In the genomic region with DNA sequence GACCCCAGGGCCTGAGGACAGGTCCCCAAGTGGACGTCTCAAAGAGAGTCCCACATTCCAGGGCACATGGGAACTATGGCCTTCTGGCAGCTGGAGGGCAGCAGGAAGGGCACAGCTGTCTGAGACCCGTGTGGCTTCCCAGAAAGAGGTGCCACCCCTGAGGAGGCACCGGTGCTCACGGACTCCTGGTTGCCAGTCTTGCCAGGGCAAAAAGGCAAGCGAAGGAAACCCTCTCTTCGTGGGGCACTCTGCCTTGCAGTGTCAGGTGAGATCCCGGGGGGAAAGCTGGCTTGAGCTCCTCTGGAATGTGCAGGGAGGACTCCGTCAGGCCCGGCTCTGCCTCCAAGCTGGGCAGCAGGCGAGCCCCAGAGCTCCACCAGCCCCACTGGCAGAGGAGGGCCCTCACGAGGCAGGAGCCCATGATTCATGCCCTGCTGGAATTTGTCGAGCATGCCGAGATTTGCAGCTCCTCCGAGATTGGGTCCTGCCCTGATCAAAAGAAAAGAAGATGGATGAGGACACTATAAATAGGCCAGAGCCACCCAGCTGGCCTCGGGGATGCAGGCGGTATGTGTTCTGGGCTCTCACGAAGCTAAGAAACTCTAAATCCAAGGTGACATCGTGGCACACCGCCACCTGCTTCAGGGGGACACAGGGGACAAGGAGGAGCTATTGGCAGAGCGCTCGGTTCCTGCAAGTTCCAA, we compare ENCODE assay signal across 1 cellular context.
TF ChIP-seq lines count a peak whose summit lies in the region.

No MANE protein-coding gene starts in this region.

TF ChIP-seq in HCT116, 20 proteins besides CTCF, POLR2A, EP300 and RAD21 (continued from another document):
- TF ChIP-seq, protein P1, sequence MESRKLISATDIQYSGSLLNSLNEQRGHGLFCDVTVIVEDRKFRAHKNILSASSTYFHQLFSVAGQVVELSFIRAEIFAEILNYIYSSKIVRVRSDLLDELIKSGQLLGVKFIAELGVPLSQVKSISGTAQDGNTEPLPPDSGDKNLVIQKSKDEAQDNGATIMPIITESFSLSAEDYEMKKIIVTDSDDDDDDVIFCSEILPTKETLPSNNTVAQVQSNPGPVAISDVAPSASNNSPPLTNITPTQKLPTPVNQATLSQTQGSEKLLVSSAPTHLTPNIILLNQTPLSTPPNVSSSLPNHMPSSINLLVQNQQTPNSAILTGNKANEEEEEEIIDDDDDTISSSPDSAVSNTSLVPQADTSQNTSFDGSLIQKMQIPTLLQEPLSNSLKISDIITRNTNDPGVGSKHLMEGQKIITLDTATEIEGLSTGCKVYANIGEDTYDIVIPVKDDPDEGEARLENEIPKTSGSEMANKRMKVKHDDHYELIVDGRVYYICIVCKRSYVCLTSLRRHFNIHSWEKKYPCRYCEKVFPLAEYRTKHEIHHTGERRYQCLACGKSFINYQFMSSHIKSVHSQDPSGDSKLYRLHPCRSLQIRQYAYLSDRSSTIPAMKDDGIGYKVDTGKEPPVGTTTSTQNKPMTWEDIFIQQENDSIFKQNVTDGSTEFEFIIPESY (IDR thresholded peaks at IDR 0.05; ENCODE audit: extremely low read depth, insufficient replicate concordance, low read length): no peak
- TF ChIP-seq EZH2 (IDR thresholded peaks at IDR 0.05) (no peak), ZFX (IDR thresholded peaks at IDR 0.05) (no peak)
